ENCODE assay signal across 25 cellular contexts in genomic region chr9:71746023-71746752, GRCh38. TPM values are rescaled to one million over a fixed set of nuclear protein-coding genes. Genes with fewer than 3 reads are reported as not detected.
A peak's percentile ranks its signal among the peaks of the same experiment; 100 is the strongest.
DNase-seq lines count a peak whose midpoint lies in the region; ATAC-seq, FAIRE-seq and TF ChIP-seq lines count a peak whose summit lies in the region.
"Had no signal": no experiment of that assay in that cellular context is flagged by ENCODE, and none has a peak within 500 bp of the region (broad histone marks: within the 10 kb centered on the region; RNA-seq: fewer than 3 reads in every experiment).

No MANE protein-coding gene starts in this region.

- no peak for TF ChIP-seq POLR2A in HepG2 (IDR thresholded peaks at IDR 0.05; ENCODE audit: insufficient read depth in 1 of 2, low read depth in 2 of 2, low read length in 2 of 2)
- no peak for TF ChIP-seq POLR2A in right lobe of liver (IDR thresholded peaks at IDR 0.05)

- peaks cover 51% of the 10 kb centered on the region for H3K4me1 ChIP-seq in HepG2 (ENCODE audit: insufficient read depth, low read length)
- peaks cover 0 to 14% (median 4%) of the 10 kb centered on the region in 4 donors for H3K4me1 ChIP-seq in right lobe of liver
- H3K4me1 ChIP-seq in iPS-18a (ENCODE audit: control insufficient read depth, low read depth, low read length) = peaks cover 34% of the 10 kb centered on the region

- H2AFZ ChIP-seq in HepG2 (ENCODE audit: low read length) = no peak overlapping the region
- H2AFZ ChIP-seq: GM23248 had no signal

- no peak for TF ChIP-seq RAD21 in HepG2 (CRISPR knock-in tag; IDR thresholded peaks at IDR 0.05)

- FAIRE-seq in HepG2 (lab: Jason Lieb, UNC) = no peak
- FAIRE-seq: A204.1 had no signal

- 97% methylated on average over 6 of the region's 6 CpGs for WGBS in HepG2 (ENCODE audit: low lambda C conversion rate)
- WGBS in right lobe of liver (ENCODE audit: insufficient coverage, low coverage, low lambda C conversion rate, missing lambda C conversion rate) = 97% methylated on average over 3 of the region's 6 CpGs

- CTCF ChIA-PET in HepG2 (lab: Yijun Ruan, JAX; ENCODE audit: low intra/inter-chr PET ratio, low total read pairs) = no interaction called here

- H3K9me3 ChIP-seq in HepG2 (ENCODE audit: low read length) (no peaks in the 10 kb centered on the region), right lobe of liver (no peaks in the 10 kb centered on the region), iPS-18a (ENCODE audit: control insufficient read depth, low read depth, low read length) (no peaks in the 10 kb centered on the region)
- H3K9me3 ChIP-seq: ascending aorta, heart left ventricle had no signal

- ATAC-seq in HepG2 = no peak
- ATAC-seq in right lobe of liver = no peak
- ATAC-seq in GM18502 (IDR thresholded peaks at IDR 0.05; ENCODE audit: poor library complexity, unreplicated experiment) = no peak
- no peak for ATAC-seq in GM18873 (IDR thresholded peaks at IDR 0.05; ENCODE audit: low FRiP score, unreplicated experiment)
- ATAC-seq: activated naive CD4-positive, alpha-beta T cell treated with anti-CD3 and anti-CD28 coated beads, Interleukin-2, amount 50 U/mL, for 72 hours; foreskin keratinocyte; heart left ventricle; naive thymus-derived CD8-positive, alpha-beta T cell; Panc1; stimulated activated naive CD8-positive, alpha-beta T cell treated with anti-CD3 and anti-CD28 coated beads, Interleukin-15, Interleukin-2, amounts not matched to agents 100 U/mL and 50 U/mL, for 24 hours had no signal

- H3K4me3 ChIP-seq in HepG2 (replicated peaks in 1 of 3; ENCODE audit: insufficient read depth in 1 of 3, low read depth in 2 of 3, low read length in 3 of 3) = no peak overlapping the region
- H3K4me3 ChIP-seq in right lobe of liver = no peak overlapping the region
- peak overlapping the region; percentile 9 for H3K4me3 ChIP-seq in iPS-18a (ENCODE audit: low read length)
- H3K4me3 ChIP-seq: ascending aorta, GM23248, heart left ventricle had no signal

- no peaks in the 10 kb centered on the region for H3K27me3 ChIP-seq in HepG2 (ENCODE audit: control insufficient read depth in 1 of 2, insufficient read depth in 2 of 2, low read length in 2 of 2)
- H3K27me3 ChIP-seq in right lobe of liver = no peaks in the 10 kb centered on the region
- H3K27me3 ChIP-seq in iPS-18a (ENCODE audit: control insufficient read depth, insufficient read depth, low read length) = no peaks in the 10 kb centered on the region
- H3K27me3 ChIP-seq: ascending aorta, foreskin keratinocyte, heart left ventricle had no signal

- intact Hi-C loops in HepG2 (cut with micrococcal nuclease; ENCODE audit: unreplicated experiment) (no loop called here), right lobe of liver (cut with DNase I) (no loop called here)

- BruUV-seq in HepG2 (replicated peaks; lab: Mats Ljungman, UMichigan) = no TSS peak

- peaks cover 3% of the 10 kb centered on the region; the same call in 1 of the 2 replicates for H4K20me1 ChIP-seq in HepG2 (ENCODE audit: insufficient read depth, low read length)

- no peak for TF ChIP-seq EP300 in HepG2 (IDR thresholded peaks at IDR 0.05; ENCODE audit: low read depth in 2 of 2, low read length in 2 of 2)
- TF ChIP-seq EP300 in HepG2 (CRISPR knock-in tag; IDR thresholded peaks at IDR 0.05; ENCODE audit: borderline replicate concordance) = no peak

- no peak for DNase-seq in HepG2 (ENCODE audit: low spot score)
- DNase-seq in right lobe of liver = no peak
- DNase-seq in amniotic epithelial cell (ENCODE audit: low read depth) = peak; percentile 45
- DNase-seq in superior temporal gyrus (ENCODE audit: extremely low spot score) = peak; percentile 54
- no peak for DNase-seq in iPS-NIHi11 (ENCODE audit: low spot score)
- DNase-seq: CD4-positive, alpha-beta memory T cell; foreskin keratinocyte; GM23248; heart left ventricle; Karpas-422; kidney glomerular epithelial cell; midbrain; naive thymus-derived CD8-positive, alpha-beta T cell; NCI-H1417 treated with DMSO at 0.1 percent for 48 hours; NCI-H345; SHP77; stimulated activated naive CD8-positive, alpha-beta T cell treated with anti-CD3 and anti-CD28 coated beads, Interleukin-15, Interleukin-2, amounts not matched to agents 100 U/mL and 50 U/mL, for 24 hours; T-helper 2 cell had no signal

- peaks cover 38% of the 10 kb centered on the region for H3K79me2 ChIP-seq in HepG2 (ENCODE audit: insufficient read depth, low read length)

- H3K27ac ChIP-seq in HepG2 (ENCODE audit: extremely low read length, insufficient read depth, low read length) (no peak overlapping the region), right lobe of liver (no peak overlapping the region), iPS-18a (ENCODE audit: low read length) (no peak overlapping the region)
- H3K27ac ChIP-seq: ascending aorta, foreskin keratinocyte, GM23248 had no signal

- POLR2A ChIA-PET in HepG2 (lab: Yijun Ruan, JAX) = no interaction called here

- H3K9ac ChIP-seq in HepG2 (ENCODE audit: insufficient read depth, low read depth, low read length) (no peak overlapping the region), iPS-18a (ENCODE audit: low read length) (no peak overlapping the region)
- H3K9ac ChIP-seq: GM23248 had no signal

- H3K36me3 ChIP-seq in HepG2 (replicated peaks in 1 of 2; ENCODE audit: control insufficient read depth in 1 of 2, insufficient read depth in 2 of 2, low read length in 2 of 2) (peaks cover 13 to 47% of the 10 kb centered on the region in 2 experiments), right lobe of liver (peaks cover 0 to 44% (median 5%) of the 10 kb centered on the region in 4 donors), iPS-18a (ENCODE audit: control insufficient read depth, low read depth, low read length) (peaks cover 37% of the 10 kb centered on the region)

- H3K4me2 ChIP-seq in HepG2 (ENCODE audit: low read depth, low read length) = no peak overlapping the region

- TF ChIP-seq CTCF in HepG2 (CRISPR knock-in tag; IDR thresholded peaks at IDR 0.05) (no peak), right lobe of liver (IDR thresholded peaks at IDR 0.05) (no peak)

- in situ Hi-C loops in HepG2 (cut with HindIII; ENCODE audit: extremely low pct_ligation_motif_present, low pct_unique_long_range_greater_than_20kb) = no loop called here

TF ChIP-seq in HepG2, 621 proteins besides CTCF, POLR2A, EP300 and RAD21:
- TF ChIP-seq DMAP1 (CRISPR knock-in tag; IDR thresholded peaks at IDR 0.05) = no peak
- peak; percentile 87 for TF ChIP-seq RBM22 (optimal IDR thresholded peaks at IDR 0.05; ENCODE audit: low read length)

RNA-seq across cellular contexts. Expression of gene CEMIP2, which starts 22.1 kb away (rescaled TPM):
- total RNA-seq in HepG2 (2016; rRNA removed; fragmentation: Illumina TruSeq; extraction: Trizol) (52.7 and 94.3 TPM in 2 replicates), right lobe of liver (10 to 100 TPM; 40.9 to 92.8 (median 56.5) TPM)
- total RNA-seq in HepG2 (2016; cell fraction: cytosol; rRNA removed; fragmentation: Illumina TruSeq; extraction: Trizol; ENCODE audit: low read depth) = 12.3 and 13.8 TPM in 2 replicates
- total RNA-seq in HepG2 (2016; cell fraction: insoluble cytoplasmic fraction; rRNA removed; fragmentation: Illumina TruSeq; extraction: Trizol) = 49.2 and 95.9 TPM in 2 replicates
- 24.9 and 26.3 TPM in 2 replicates for total RNA-seq in HepG2 (2016; cell fraction: membrane; rRNA removed; fragmentation: Illumina TruSeq; extraction: Trizol)
- total RNA-seq in HepG2 (2016; cell fraction: nucleus; rRNA removed; fragmentation: Illumina TruSeq; extraction: Trizol) = 146 and 159 TPM in 2 replicates
- 107 and 128 TPM in 2 replicates for polyA plus RNA-seq in HepG2 (2011; rRNA removed)
- polyA plus RNA-seq in HepG2 (2011; cell fraction: cytosol; rRNA removed) = 103 and 138 TPM in 2 replicates
- polyA plus RNA-seq in HepG2 (2011; cell fraction: nucleus; rRNA removed) = 160 and 195 TPM in 2 replicates
- 93.3 and 95.0 TPM in 2 replicates for polyA plus RNA-seq in HepG2 (2012)
- 3.4 and 3.5 TPM in 2 replicates for polyA plus RNA-seq in HepG2 (2016; cell fraction: cytosol; fragmentation: Illumina TruSeq; extraction: Trizol; ENCODE audit: low read depth)
- 42.2 and 43.3 TPM in 2 replicates for polyA plus RNA-seq in HepG2 (2016; cell fraction: insoluble cytoplasmic fraction; fragmentation: Illumina TruSeq; extraction: Trizol; ENCODE audit: low read depth)
- polyA plus RNA-seq in HepG2 (2016; cell fraction: membrane; fragmentation: Illumina TruSeq; extraction: Trizol; ENCODE audit: low read depth) = 8.1 and 10.3 TPM in 2 replicates
- polyA plus RNA-seq in HepG2 (2016; cell fraction: nucleus; fragmentation: Illumina TruSeq; extraction: Trizol; ENCODE audit: insufficient read depth, low read depth) = 117 and 121 TPM in 2 replicates
- 52.0 and 515 TPM in 2 replicates for polyA minus RNA-seq in HepG2 (2011; rRNA and poly(A)+ RNA removed; ENCODE audit: low replicate concordance)
- 154 and 169 TPM in 2 replicates for polyA minus RNA-seq in HepG2 (2011; cell fraction: cytosol; rRNA and poly(A)+ RNA removed)
- 456 and 483 TPM in 2 replicates for polyA minus RNA-seq in HepG2 (2011; cell fraction: nucleus; rRNA and poly(A)+ RNA removed)

Comparison
In these comparisons a context has a peak if more than half of its experiments do, and no peak if none do; other contexts are left out.
1. DNase-seq: peak in amniotic epithelial cell (single experiment) and superior temporal gyrus (single experiment); none in HepG2 (single experiment), right lobe of liver (0 of 3) and iPS-NIHi11 (single experiment).